In genomic region chr4:7632341-7632740, GRCh38 we compare ENCODE assay signal across 18 cellular contexts.
A peak's percentile ranks its signal among the peaks of the same experiment; 100 is the strongest.
DNase-seq lines count a peak whose midpoint lies in the region; ATAC-seq, FAIRE-seq and TF ChIP-seq lines count a peak whose summit lies in the region.
"Had no signal": no experiment of that assay in that cellular context is flagged by ENCODE, and none has a peak within 500 bp of the region (broad histone marks: within the 10 kb centered on the region; RNA-seq: fewer than 3 reads in every experiment).

No MANE protein-coding gene starts in this region.

- H3K27me3 ChIP-seq in right cardiac atrium (ENCODE audit: control insufficient read depth, insufficient read depth): no peaks in the 10 kb centered on the region
- H3K27me3 ChIP-seq: BE2C had no signal

- peak overlapping the region; percentile 42; the same call in 1 of the 2 replicates for H3K4me3 Mint-ChIP-seq in HFFc6
- H3K4me3 Mint-ChIP-seq: CD4-positive, CD25-positive, alpha-beta regulatory T cell had no signal

- H3K27ac ChIP-seq in right cardiac atrium (ENCODE audit: low read length): no peak overlapping the region
- H3K27ac ChIP-seq in kidney (ENCODE audit: low read depth in 2 of 2, low read length in 2 of 2): no peak overlapping the region

- DNase-seq in Right ventricle myocardium inferior (ENCODE audit: missing footprints) (peak; percentile 51), right cardiac atrium (no peak), HFFc6 (no peak), cerebellar cortex (ENCODE audit: low spot score) (peak; percentile 95), kidney (peak; percentile 40), hepatic stellate cell (ENCODE audit: low spot score) (no peak)
- DNase-seq: BE2C; CD4-positive, CD25-positive, alpha-beta regulatory T cell; DMS79 treated with DMSO at 0.1 percent for 48 hours; H7; KG1; NCI-H1092; NCI-H1436 treated with DMSO at 0.1 percent for 48 hours; NCI-H2081; NCI-H69 had no signal

- peaks cover 7% of the 10 kb centered on the region for H3K27me3 Mint-ChIP-seq in HFFc6 (ENCODE audit: insufficient read depth)

- intact Hi-C loops in Right ventricle myocardium inferior (cut with DNase I): loop anchor here (5.0 kb wide), 1 partner anchor 115 kb away; no protein-coding TSS in a partner anchor
- intact Hi-C loops in right cardiac atrium (cut with DNase I): no loop called here
- intact Hi-C loops in kidney (cut with DNase I): no loop called here

- H3K4me1 ChIP-seq in right cardiac atrium (ENCODE audit: control insufficient read depth, insufficient read depth, low read length) (no peaks in the 10 kb centered on the region), kidney (ENCODE audit: control insufficient read depth in 1 of 2, insufficient read depth in 1 of 2, low read depth in 1 of 2, low read length in 2 of 2) (no peaks in the 10 kb centered on the region)
- H3K4me1 ChIP-seq: BE2C had no signal

- 34% methylated on average over 12 of the region's 12 CpGs for WGBS in right cardiac atrium

- H3K9me3 ChIP-seq in right cardiac atrium (ENCODE audit: control insufficient read depth, low read length): no peaks in the 10 kb centered on the region
- H3K9me3 ChIP-seq in kidney (ENCODE audit: control insufficient read depth in 1 of 2, low read length in 2 of 2): no peaks in the 10 kb centered on the region
- H3K9me3 ChIP-seq: BE2C had no signal

- peaks cover 52% of the 10 kb centered on the region for H3K4me1 Mint-ChIP-seq in HFFc6 (ENCODE audit: low read depth)
- H3K4me1 Mint-ChIP-seq: CD4-positive, CD25-positive, alpha-beta regulatory T cell had no signal

- H3K9me3 Mint-ChIP-seq in HFFc6: peaks cover 5% of the 10 kb centered on the region

- no peaks in the 10 kb centered on the region for H3K36me3 ChIP-seq in kidney (ENCODE audit: control insufficient read depth in 1 of 2, insufficient read depth in 2 of 2, low read length in 2 of 2)
- H3K36me3 ChIP-seq: BE2C had no signal

- ATAC-seq in Right ventricle myocardium inferior (peak; percentile 63), right cardiac atrium (no peak), HG03280 (IDR thresholded peaks at IDR 0.05; ENCODE audit: unreplicated experiment) (no peak)

- TF ChIP-seq CTCF in HFFc6 (IDR thresholded peaks at IDR 0.05) (no peak), kidney (IDR thresholded peaks at IDR 0.05; ENCODE audit: borderline replicate concordance, extremely low read depth, insufficient read depth) (no peak)

- no peak overlapping the region for H3K27ac Mint-ChIP-seq in HFFc6
- H3K27ac Mint-ChIP-seq: CD4-positive, CD25-positive, alpha-beta regulatory T cell had no signal

- peaks cover 10% of the 10 kb centered on the region for H3K36me3 Mint-ChIP-seq in HFFc6 (ENCODE audit: low read depth)
- H3K36me3 Mint-ChIP-seq: CD4-positive, CD25-positive, alpha-beta regulatory T cell had no signal

- no peak overlapping the region for H3K9ac ChIP-seq in kidney (ENCODE audit: low read length in 2 of 2)

- H3K4me3 ChIP-seq in right cardiac atrium (ENCODE audit: low read length) (no peak overlapping the region), kidney (ENCODE audit: low read length in 2 of 2) (no peak overlapping the region)
- H3K4me3 ChIP-seq: A549 had no signal

- no peak for FAIRE-seq in kidney (lab: Jason Lieb, UNC)
- FAIRE-seq: A549, GM12891 had no signal

Comparison
In these comparisons a context has a peak if more than half of its experiments do, and no peak if none do; other contexts are left out.
1. DNase-seq: peak in Right ventricle myocardium inferior (single experiment), cerebellar cortex (single experiment) and kidney (single experiment); none in right cardiac atrium (0 of 3), HFFc6 (single experiment) and hepatic stellate cell (single experiment).